Comparison of ENCODE assay signal across 20 cellular contexts in genomic region chr20:19301843-19302242, GRCh38.
"Had no signal": no experiment of that assay in that cellular context is flagged by ENCODE, and none has a peak within 500 bp of the region (broad histone marks: within the 10 kb centered on the region; RNA-seq: fewer than 3 reads in every experiment).

No MANE protein-coding gene starts in this region.

- DNase-seq: colonic mucosa; dermis blood vessel endothelial cell; glutamatergic neuron; immature natural killer cell; kidney; left cardiac atrium; left ventricle myocardium superior; mammary epithelial cell; naive thymus-derived CD4-positive, alpha-beta T cell; nephron progenitor cell; posterior cingulate gyrus; sigmoid colon; stimulated activated naive CD4-positive, alpha-beta T cell; stomach; substantia nigra; transverse colon had no signal

- H3K4me1 ChIP-seq: colonic mucosa, sigmoid colon, transverse colon had no signal

- H3K9me3 ChIP-seq: colonic mucosa, esophagus muscularis mucosa, gastroesophageal sphincter, sigmoid colon, thoracic aorta, transverse colon had no signal

- H3K27ac ChIP-seq: colonic mucosa, esophagus muscularis mucosa, gastroesophageal sphincter, sigmoid colon, stomach, thoracic aorta, transverse colon had no signal

- H3K4me3 ChIP-seq: colonic mucosa, esophagus muscularis mucosa, gastroesophageal sphincter, sigmoid colon, skin epidermis, stomach, thoracic aorta, transverse colon had no signal

- H3K27me3 ChIP-seq: colonic mucosa, esophagus muscularis mucosa, gastroesophageal sphincter, sigmoid colon, stomach, transverse colon had no signal

- ATAC-seq: gastroesophageal sphincter; left cardiac atrium; left ventricle myocardium superior; naive thymus-derived CD4-positive, alpha-beta T cell had no signal

- H3K36me3 ChIP-seq: colonic mucosa, esophagus muscularis mucosa, gastroesophageal sphincter, sigmoid colon, stomach, thoracic aorta, transverse colon had no signal
